In genomic region chr20:3768342-3769130, GRCh38 we compare ENCODE assay signal across 1 cellular context.
TF ChIP-seq lines count a peak whose summit lies in the region.

No MANE protein-coding gene starts in this region.

TF ChIP-seq in SK-N-SH, 30 proteins besides CTCF, POLR2A, EP300 and RAD21:
- no peak for TF ChIP-seq NFIC (IDR thresholded peaks at IDR 0.05; ENCODE audit: borderline replicate concordance)
- peak; percentile 43; the same call in 1 of the 2 replicates for TF ChIP-seq FOSL2 (IDR thresholded peaks at IDR 0.05; ENCODE audit: borderline replicate concordance, low read depth)
- TF ChIP-seq RFX5 (IDR thresholded peaks at IDR 0.05; ENCODE audit: low read length), result no peak
- TF ChIP-seq TEAD4 (IDR thresholded peaks at IDR 0.05; ENCODE audit: borderline replicate concordance, insufficient read depth), result no peak
- TF ChIP-seq MXI1 (IDR thresholded peaks at IDR 0.05; ENCODE audit: low read depth, low read length), result peak; percentile 82
- no peak for TF ChIP-seq RXRA (IDR thresholded peaks at IDR 0.05; ENCODE audit: borderline replicate concordance, low read depth)
- no peak for TF ChIP-seq SIN3A (IDR thresholded peaks at IDR 0.05; ENCODE audit: borderline replicate concordance, low read depth, low read length)
- peak; percentile 5; the same call in 1 of the 2 replicates for TF ChIP-seq RCOR1 (IDR thresholded peaks at IDR 0.05; ENCODE audit: low read length)
- TF ChIP-seq PBX3 (IDR thresholded peaks at IDR 0.05), result peak; percentile 30; the same call in 1 of the 2 replicates
- TF ChIP-seq NRF1 (IDR thresholded peaks at IDR 0.05; ENCODE audit: low read depth, low read length), result no peak
- no peak for TF ChIP-seq MEF2A (IDR thresholded peaks at IDR 0.05; ENCODE audit: borderline replicate concordance, low read depth)
- no peak for TF ChIP-seq GATA2 (CRISPR knock-in tag; IDR thresholded peaks at IDR 0.05)
- TF ChIP-seq, protein P1, sequence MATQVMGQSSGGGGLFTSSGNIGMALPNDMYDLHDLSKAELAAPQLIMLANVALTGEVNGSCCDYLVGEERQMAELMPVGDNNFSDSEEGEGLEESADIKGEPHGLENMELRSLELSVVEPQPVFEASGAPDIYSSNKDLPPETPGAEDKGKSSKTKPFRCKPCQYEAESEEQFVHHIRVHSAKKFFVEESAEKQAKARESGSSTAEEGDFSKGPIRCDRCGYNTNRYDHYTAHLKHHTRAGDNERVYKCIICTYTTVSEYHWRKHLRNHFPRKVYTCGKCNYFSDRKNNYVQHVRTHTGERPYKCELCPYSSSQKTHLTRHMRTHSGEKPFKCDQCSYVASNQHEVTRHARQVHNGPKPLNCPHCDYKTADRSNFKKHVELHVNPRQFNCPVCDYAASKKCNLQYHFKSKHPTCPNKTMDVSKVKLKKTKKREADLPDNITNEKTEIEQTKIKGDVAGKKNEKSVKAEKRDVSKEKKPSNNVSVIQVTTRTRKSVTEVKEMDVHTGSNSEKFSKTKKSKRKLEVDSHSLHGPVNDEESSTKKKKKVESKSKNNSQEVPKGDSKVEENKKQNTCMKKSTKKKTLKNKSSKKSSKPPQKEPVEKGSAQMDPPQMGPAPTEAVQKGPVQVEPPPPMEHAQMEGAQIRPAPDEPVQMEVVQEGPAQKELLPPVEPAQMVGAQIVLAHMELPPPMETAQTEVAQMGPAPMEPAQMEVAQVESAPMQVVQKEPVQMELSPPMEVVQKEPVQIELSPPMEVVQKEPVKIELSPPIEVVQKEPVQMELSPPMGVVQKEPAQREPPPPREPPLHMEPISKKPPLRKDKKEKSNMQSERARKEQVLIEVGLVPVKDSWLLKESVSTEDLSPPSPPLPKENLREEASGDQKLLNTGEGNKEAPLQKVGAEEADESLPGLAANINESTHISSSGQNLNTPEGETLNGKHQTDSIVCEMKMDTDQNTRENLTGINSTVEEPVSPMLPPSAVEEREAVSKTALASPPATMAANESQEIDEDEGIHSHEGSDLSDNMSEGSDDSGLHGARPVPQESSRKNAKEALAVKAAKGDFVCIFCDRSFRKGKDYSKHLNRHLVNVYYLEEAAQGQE (IDR thresholded peaks at IDR 0.05; ENCODE audit: low read depth, low read length), result no peak
- TF ChIP-seq EZH2phosphoT487 (IDR thresholded peaks at IDR 0.05; ENCODE audit: borderline replicate concordance, low read depth), result no peak
- TF ChIP-seq, protein P2, sequence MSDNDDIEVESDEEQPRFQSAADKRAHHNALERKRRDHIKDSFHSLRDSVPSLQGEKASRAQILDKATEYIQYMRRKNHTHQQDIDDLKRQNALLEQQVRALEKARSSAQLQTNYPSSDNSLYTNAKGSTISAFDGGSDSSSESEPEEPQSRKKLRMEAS (IDR thresholded peaks at IDR 0.05; ENCODE audit: low read depth), result 0 out of 2 replicates have a peak, but pooled peaks have one; percentile 7
- no peak for TF ChIP-seq FOXJ3 (CRISPR knock-in tag; IDR thresholded peaks at IDR 0.05)
- TF ChIP-seq, protein P3, sequence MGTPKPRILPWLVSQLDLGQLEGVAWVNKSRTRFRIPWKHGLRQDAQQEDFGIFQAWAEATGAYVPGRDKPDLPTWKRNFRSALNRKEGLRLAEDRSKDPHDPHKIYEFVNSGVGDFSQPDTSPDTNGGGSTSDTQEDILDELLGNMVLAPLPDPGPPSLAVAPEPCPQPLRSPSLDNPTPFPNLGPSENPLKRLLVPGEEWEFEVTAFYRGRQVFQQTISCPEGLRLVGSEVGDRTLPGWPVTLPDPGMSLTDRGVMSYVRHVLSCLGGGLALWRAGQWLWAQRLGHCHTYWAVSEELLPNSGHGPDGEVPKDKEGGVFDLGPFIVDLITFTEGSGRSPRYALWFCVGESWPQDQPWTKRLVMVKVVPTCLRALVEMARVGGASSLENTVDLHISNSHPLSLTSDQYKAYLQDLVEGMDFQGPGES (IDR thresholded peaks at IDR 0.05; ENCODE audit: low read depth, low read length), result no peak
- TF ChIP-seq, protein P4, sequence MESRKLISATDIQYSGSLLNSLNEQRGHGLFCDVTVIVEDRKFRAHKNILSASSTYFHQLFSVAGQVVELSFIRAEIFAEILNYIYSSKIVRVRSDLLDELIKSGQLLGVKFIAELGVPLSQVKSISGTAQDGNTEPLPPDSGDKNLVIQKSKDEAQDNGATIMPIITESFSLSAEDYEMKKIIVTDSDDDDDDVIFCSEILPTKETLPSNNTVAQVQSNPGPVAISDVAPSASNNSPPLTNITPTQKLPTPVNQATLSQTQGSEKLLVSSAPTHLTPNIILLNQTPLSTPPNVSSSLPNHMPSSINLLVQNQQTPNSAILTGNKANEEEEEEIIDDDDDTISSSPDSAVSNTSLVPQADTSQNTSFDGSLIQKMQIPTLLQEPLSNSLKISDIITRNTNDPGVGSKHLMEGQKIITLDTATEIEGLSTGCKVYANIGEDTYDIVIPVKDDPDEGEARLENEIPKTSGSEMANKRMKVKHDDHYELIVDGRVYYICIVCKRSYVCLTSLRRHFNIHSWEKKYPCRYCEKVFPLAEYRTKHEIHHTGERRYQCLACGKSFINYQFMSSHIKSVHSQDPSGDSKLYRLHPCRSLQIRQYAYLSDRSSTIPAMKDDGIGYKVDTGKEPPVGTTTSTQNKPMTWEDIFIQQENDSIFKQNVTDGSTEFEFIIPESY (IDR thresholded peaks at IDR 0.05; ENCODE audit: borderline replicate concordance, low read depth), result no peak
- TF ChIP-seq TAF1 (IDR thresholded peaks at IDR 0.05; ENCODE audit: borderline replicate concordance, low read depth, low read length), result peak; percentile 53
- no peak for TF ChIP-seq CHD2 (IDR thresholded peaks at IDR 0.05; ENCODE audit: low read length, partially characterized antibody)
- no peak for TF ChIP-seq YY1 (IDR thresholded peaks at IDR 0.05; ENCODE audit: low read depth)
- TF ChIP-seq TCF12 (IDR thresholded peaks at IDR 0.05), result no peak
- TF ChIP-seq, protein P5, sequence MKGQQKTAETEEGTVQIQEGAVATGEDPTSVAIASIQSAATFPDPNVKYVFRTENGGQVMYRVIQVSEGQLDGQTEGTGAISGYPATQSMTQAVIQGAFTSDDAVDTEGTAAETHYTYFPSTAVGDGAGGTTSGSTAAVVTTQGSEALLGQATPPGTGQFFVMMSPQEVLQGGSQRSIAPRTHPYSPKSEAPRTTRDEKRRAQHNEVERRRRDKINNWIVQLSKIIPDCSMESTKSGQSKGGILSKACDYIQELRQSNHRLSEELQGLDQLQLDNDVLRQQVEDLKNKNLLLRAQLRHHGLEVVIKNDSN (IDR thresholded peaks at IDR 0.05; ENCODE audit: borderline replicate concordance, low read depth), result no peak
- TF ChIP-seq POLR2AphosphoS5 (IDR thresholded peaks at IDR 0.05; ENCODE audit: low read depth, low read length), result no peak; the same call in 1 of the 2 replicates
- peak; percentile 59; the same call in 1 of the 2 replicates for TF ChIP-seq SMC3 (IDR thresholded peaks at IDR 0.05; ENCODE audit: low read depth, low read length)
- TF ChIP-seq FOXM1 (IDR thresholded peaks at IDR 0.05; ENCODE audit: low read depth), result no peak
- TF ChIP-seq, protein P6, sequence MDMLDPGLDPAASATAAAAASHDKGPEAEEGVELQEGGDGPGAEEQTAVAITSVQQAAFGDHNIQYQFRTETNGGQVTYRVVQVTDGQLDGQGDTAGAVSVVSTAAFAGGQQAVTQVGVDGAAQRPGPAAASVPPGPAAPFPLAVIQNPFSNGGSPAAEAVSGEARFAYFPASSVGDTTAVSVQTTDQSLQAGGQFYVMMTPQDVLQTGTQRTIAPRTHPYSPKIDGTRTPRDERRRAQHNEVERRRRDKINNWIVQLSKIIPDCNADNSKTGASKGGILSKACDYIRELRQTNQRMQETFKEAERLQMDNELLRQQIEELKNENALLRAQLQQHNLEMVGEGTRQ (IDR thresholded peaks at IDR 0.05; ENCODE audit: borderline replicate concordance, low read depth, low read length), result no peak
- no peak for TF ChIP-seq JUND (IDR thresholded peaks at IDR 0.05)
